Comparison of ENCODE assay signal across 8 cellular contexts in the genomic region with DNA sequence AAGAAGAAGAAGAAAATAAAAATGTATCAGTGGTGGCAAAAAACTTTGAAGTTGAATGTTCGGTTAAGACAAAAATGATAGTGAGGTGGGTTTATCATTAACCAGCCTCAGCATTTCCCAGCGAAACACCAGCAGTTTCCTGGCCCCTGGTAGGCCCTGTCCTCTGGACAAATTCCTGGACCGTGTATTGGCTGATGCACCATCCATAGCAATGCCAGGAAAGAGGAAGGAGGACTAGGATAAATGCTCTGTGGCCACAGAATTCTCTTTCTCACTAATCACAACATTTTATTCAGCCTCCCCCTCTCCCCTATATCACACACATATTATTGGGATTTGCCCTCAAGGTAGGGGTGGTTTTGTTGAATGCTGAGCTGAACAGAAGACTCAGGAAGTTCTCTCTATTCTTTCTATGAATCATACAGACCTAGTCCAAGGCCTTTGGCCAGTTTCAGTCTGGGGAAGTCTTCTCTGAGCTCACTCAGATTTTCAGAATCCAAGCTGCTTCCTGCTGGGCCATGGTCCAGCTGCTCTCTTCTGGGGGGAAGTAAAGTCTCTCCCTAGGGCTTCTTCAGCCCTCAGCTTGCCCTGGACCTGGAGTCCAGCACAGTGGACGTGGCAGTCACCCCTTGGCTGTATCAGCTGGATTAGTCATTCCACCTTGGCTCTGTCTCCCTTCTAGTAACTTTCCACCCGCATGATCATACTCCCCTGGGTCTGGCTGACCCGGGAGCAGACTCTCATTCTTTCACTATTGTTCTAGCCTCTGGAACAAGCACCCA. TPM values are rescaled to one million over a fixed set of nuclear protein-coding genes. Genes with fewer than 3 reads are reported as not detected.
DNase-seq lines count a peak whose midpoint lies in the region; ATAC-seq and TF ChIP-seq lines count a peak whose summit lies in the region.

No MANE protein-coding gene starts in this region.

- POLR2A ChIA-PET in activated CD8-positive, alpha-beta T cell treated with anti-CD3 and anti-CD28 coated beads for 36 hours (lab: Charles Lee), result no interaction called here

- peak overlapping the region; percentile 6 for H3K27ac Mint-ChIP-seq in activated CD8-positive, alpha-beta T cell treated with anti-CD3 and anti-CD28 coated beads for 36 hours

- peaks cover 3% of the 10 kb centered on the region for H3K36me3 Mint-ChIP-seq in activated CD8-positive, alpha-beta T cell treated with anti-CD3 and anti-CD28 coated beads for 36 hours (ENCODE audit: low read depth)

- H3K4me1 Mint-ChIP-seq in activated CD8-positive, alpha-beta T cell treated with anti-CD3 and anti-CD28 coated beads for 36 hours (ENCODE audit: low read depth), result peaks cover 23% of the 10 kb centered on the region

- no peak overlapping the region for H3K4me3 Mint-ChIP-seq in activated CD8-positive, alpha-beta T cell treated with anti-CD3 and anti-CD28 coated beads for 36 hours

- ATAC-seq in activated CD8-positive, alpha-beta T cell treated with anti-CD3 and anti-CD28 coated beads for 36 hours, result no peak
- ATAC-seq in Right ventricle myocardium inferior (peak; percentile 89), HG02759 (IDR thresholded peaks at IDR 0.05; ENCODE audit: unreplicated experiment) (no peak), HG02588 (IDR thresholded peaks at IDR 0.05; ENCODE audit: unreplicated experiment) (no peak)

- H3K9me3 Mint-ChIP-seq in activated CD8-positive, alpha-beta T cell treated with anti-CD3 and anti-CD28 coated beads for 36 hours, result no peaks in the 10 kb centered on the region

- intact Hi-C loops in activated CD8-positive, alpha-beta T cell treated with anti-CD3 and anti-CD28 coated beads for 36 hours (cut with micrococcal nuclease), result no loop called here
- intact Hi-C loops in Right ventricle myocardium inferior (cut with DNase I), result no loop called here

- CTCF ChIA-PET in activated CD8-positive, alpha-beta T cell treated with anti-CD3 and anti-CD28 coated beads for 36 hours (lab: Charles Lee), result interaction anchor here (1.3 kb wide), 1 partner anchor 313 kb away, joined by 3 read pairs; no protein-coding TSS in a partner anchor

- peaks cover 6% of the 10 kb centered on the region for H3K27me3 Mint-ChIP-seq in activated CD8-positive, alpha-beta T cell treated with anti-CD3 and anti-CD28 coated beads for 36 hours

- peak; percentile 77 for DNase-seq in DMS53 (lab: John Stamatoyannopoulos, UW)
- no peak for DNase-seq in activated CD8-positive, alpha-beta T cell treated with anti-CD3 and anti-CD28 coated beads for 36 hours
- DNase-seq in Right ventricle myocardium inferior (ENCODE audit: missing footprints), result peak; percentile 92
- peak; percentile 63 for DNase-seq in putamen (ENCODE audit: low spot score)
- no peak for DNase-seq in stimulated activated CD4-positive, alpha-beta T cell treated with anti-CD3 and anti-CD28 coated beads, Interleukin-1b, Interleukin-23, amount 100 ng/mL, for 48 hours
- DNase-seq in activated naive CD4-positive, alpha-beta T cell treated with Interleukin-2 at 50 U/mL for 16 hours, result no peak

- no peak for TF ChIP-seq CTCF in activated CD8-positive, alpha-beta T cell treated with anti-CD3 and anti-CD28 coated beads for 36 hours (IDR thresholded peaks at IDR 0.05)

RNA-seq across cellular contexts. Expression of gene SLC28A1, which starts 27.6 kb away (rescaled TPM):
- total RNA-seq in activated CD8-positive, alpha-beta T cell treated with anti-CD3 and anti-CD28 coated beads for 36 hours, result not detected
- 0.24 TPM for total RNA-seq in Right ventricle myocardium inferior

Comparison
In these comparisons a context has a peak if more than half of its experiments do, and no peak if none do; other contexts are left out.
1. DNase-seq: peak in DMS53 (single experiment), Right ventricle myocardium inferior (single experiment) and putamen (single experiment); none in activated CD8-positive, alpha-beta T cell treated with anti-CD3 and anti-CD28 coated beads for 36 hours (single experiment), stimulated activated CD4-positive, alpha-beta T cell treated with anti-CD3 and anti-CD28 coated beads, Interleukin-1b, Interleukin-23, amount 100 ng/mL, for 48 hours (single experiment) and activated naive CD4-positive, alpha-beta T cell treated with Interleukin-2 at 50 U/mL for 16 hours (single experiment).